13 cellular contexts compared by ENCODE assay signal in genomic region chr17:68580236-68580903, GRCh38. TPM values are rescaled to one million over a fixed set of nuclear protein-coding genes. Genes with fewer than 3 reads are reported as not detected.
DNase-seq lines count a peak whose midpoint lies in the region; ATAC-seq, FAIRE-seq and TF ChIP-seq lines count a peak whose summit lies in the region.
"Had no signal": no experiment of that assay in that cellular context is flagged by ENCODE, and none has a peak within 500 bp of the region (broad histone marks: within the 10 kb centered on the region; RNA-seq: fewer than 3 reads in every experiment).

No MANE protein-coding gene starts in this region.

- no peak for TF ChIP-seq CTCF in astrocyte (IDR thresholded peaks at IDR 0.05; ENCODE audit: insufficient read depth, low read depth, low read length)

- no peak overlapping the region for H2AFZ ChIP-seq in astrocyte (ENCODE audit: low read depth, low read length)

- H3K4me2 ChIP-seq in astrocyte (ENCODE audit: low read length), result no peak overlapping the region

- FAIRE-seq in astrocyte (lab: Jason Lieb, UNC), result no peak

- H3K9me3 Mint-ChIP-seq in astrocyte (ENCODE audit: unreplicated experiment), result no peaks in the 10 kb centered on the region

- H3K4me3 Mint-ChIP-seq in astrocyte (ENCODE audit: unreplicated experiment), result no peak overlapping the region
- H3K4me3 Mint-ChIP-seq: T-helper 17 cell had no signal

- peaks cover 5% of the 10 kb centered on the region for H3K27me3 Mint-ChIP-seq in astrocyte (ENCODE audit: low read depth, unreplicated experiment)
- H3K27me3 Mint-ChIP-seq: progenitor cell of endocrine pancreas had no signal

- H3K27ac ChIP-seq in astrocyte (ENCODE audit: low read depth, low read length), result no peak overlapping the region
- peak overlapping the region; percentile 60 for H3K27ac ChIP-seq in thymus (ENCODE audit: low read depth)
- H3K27ac ChIP-seq: cardiac muscle cell had no signal

- H3K27me3 ChIP-seq in astrocyte (ENCODE audit: insufficient read depth, low read length) (no peaks in the 10 kb centered on the region), thymus (ENCODE audit: control insufficient read depth, insufficient read depth) (no peaks in the 10 kb centered on the region)
- H3K27me3 ChIP-seq: cardiac muscle cell had no signal

- DNase-seq in HuH-7 (ENCODE audit: low spot score) (peak; percentile 55), astrocyte (ENCODE audit: low read depth) (peak; percentile 40), left lobe of liver (ENCODE audit: low spot score) (no peak), NCI-H1436 treated with DMSO at 0.1 percent for 48 hours (lab: John Stamatoyannopoulos, UW) (no peak), foreskin melanocyte (no peak)
- DNase-seq in activated CD4-positive, alpha-beta T cell treated with anti-CD3 and anti-CD28 coated beads, Interleukin-2, amount 50 U/mL, for 4 hours, result no peak
- DNase-seq: activated CD8-positive, alpha-beta memory T cell treated with anti-CD3 and anti-CD28 coated beads, Interleukin-2, amount 50 U/mL, for 4 hours; DND-41; T-helper 17 cell had no signal

- H3K4me1 ChIP-seq in astrocyte (ENCODE audit: insufficient read depth, low read length) (no peaks in the 10 kb centered on the region), thymus (ENCODE audit: control insufficient read depth, insufficient read depth, low read length) (no peaks in the 10 kb centered on the region)

- WGBS in thymus, result 87% methylated on average over 6 of the region's 6 CpGs

- H3K36me3 ChIP-seq in astrocyte (ENCODE audit: insufficient read depth, low read length) (no peaks in the 10 kb centered on the region), thymus (ENCODE audit: control insufficient read depth, insufficient read depth) (no peaks in the 10 kb centered on the region)
- H3K36me3 ChIP-seq: cardiac muscle cell had no signal

- H3K9me3 ChIP-seq in astrocyte (ENCODE audit: insufficient read depth, low read depth, low read length) (no peaks in the 10 kb centered on the region), thymus (ENCODE audit: control insufficient read depth) (no peaks in the 10 kb centered on the region)

- H3K4me1 Mint-ChIP-seq in astrocyte (ENCODE audit: low read depth, unreplicated experiment), result peaks cover 7% of the 10 kb centered on the region

- H3K36me3 Mint-ChIP-seq in astrocyte (ENCODE audit: low read depth, unreplicated experiment), result no peaks in the 10 kb centered on the region

- no peak overlapping the region for H3K9ac ChIP-seq in astrocyte (ENCODE audit: low read length)

- peak; percentile 62 for ATAC-seq in left lobe of liver
- no peak for ATAC-seq in HG02973 (IDR thresholded peaks at IDR 0.05; ENCODE audit: unreplicated experiment)
- ATAC-seq: T-helper 17 cell had no signal

- no peaks in the 10 kb centered on the region for H4K20me1 ChIP-seq in astrocyte (ENCODE audit: insufficient read depth, low read length)

- H3K79me2 ChIP-seq in astrocyte (ENCODE audit: insufficient read depth, low read length), result no peaks in the 10 kb centered on the region

- H3K4me3 ChIP-seq in astrocyte (ENCODE audit: insufficient read depth, low read depth, low read length) (no peak overlapping the region), thymus (ENCODE audit: low read length) (no peak overlapping the region)
- H3K4me3 ChIP-seq: cardiac muscle cell had no signal

- H3K27ac Mint-ChIP-seq in astrocyte (ENCODE audit: unreplicated experiment), result no peak overlapping the region
- H3K27ac Mint-ChIP-seq: T-helper 17 cell had no signal

RNA-seq across cellular contexts. Expression of gene FAM20A, which starts 20.8 kb away (rescaled TPM):
- total RNA-seq in astrocyte, result 0.14 and 0.41 TPM in 2 replicates
- 52.4 TPM for total RNA-seq in left lobe of liver
- 35.3 TPM for polyA plus RNA-seq in thymus

Comparison
In these comparisons a context has a peak if more than half of its experiments do, and no peak if none do; other contexts are left out.
1. DNase-seq: peak in HuH-7 (single experiment) and astrocyte (single experiment); none in left lobe of liver (single experiment), NCI-H1436 treated with DMSO at 0.1 percent for 48 hours (single experiment), foreskin melanocyte (single experiment) and activated CD4-positive, alpha-beta T cell treated with anti-CD3 and anti-CD28 coated beads, Interleukin-2, amount 50 U/mL, for 4 hours (0 of 2).
2. RNA of gene FAM20A, which starts 20.8 kb away (total RNA-seq): 52.4 TPM in left lobe of liver (single experiment); 0.14 to 0.41 TPM in astrocyte; every median in the first group is over 10 times any median in the second.